ENCODE assay signal across 20 cellular contexts in genomic region chrX:51889851-51890250, GRCh38.
"Had no signal": no experiment of that assay in that cellular context is flagged by ENCODE, and none has a peak within 500 bp of the region (broad histone marks: within the 10 kb centered on the region; RNA-seq: fewer than 3 reads in every experiment).

No MANE protein-coding gene starts in this region.

- H3K36me3 ChIP-seq: esophagus squamous epithelium, spleen, tibial nerve had no signal

- H3K36me3 Mint-ChIP-seq: natural killer cell; stimulated activated memory B cell treated with anti-CD40 and anti-IgM and Interleukin-4, amounts not matched to agents 10 μg/mL and 1 μg/mL and 100 μg/mL, for 72 hours had no signal

- H3K27ac Mint-ChIP-seq: effector memory CD8-positive, alpha-beta T cell; natural killer cell; stimulated activated memory B cell treated with anti-CD40 and anti-IgM and Interleukin-4, amounts not matched to agents 10 μg/mL and 1 μg/mL and 100 μg/mL, for 72 hours; stimulated activated naive CD8-positive, alpha-beta T cell treated with anti-CD3 and anti-CD28 coated beads, Interleukin-15, Interleukin-2, amounts not matched to agents 100 ng/mL and 50 ng/mL, for 24 hours had no signal

- H3K9me3 Mint-ChIP-seq: effector memory CD8-positive, alpha-beta T cell; natural killer cell; stimulated activated memory B cell treated with anti-CD40 and anti-IgM and Interleukin-4, amounts not matched to agents 10 μg/mL and 1 μg/mL and 100 μg/mL, for 72 hours; stimulated activated naive CD8-positive, alpha-beta T cell treated with anti-CD3 and anti-CD28 coated beads, Interleukin-15, Interleukin-2, amounts not matched to agents 100 ng/mL and 50 ng/mL, for 24 hours had no signal

- H3K9ac ChIP-seq: parathyroid adenoma had no signal

- H3K79me2 ChIP-seq: parathyroid adenoma had no signal

- H3K9me3 ChIP-seq: esophagus squamous epithelium, psoas muscle, spleen, tibial nerve had no signal

- DNase-seq: effector memory CD8-positive, alpha-beta T cell; esophagus squamous epithelium; foreskin keratinocyte; head of caudate nucleus; kidney glomerular epithelial cell; mammary epithelial cell; natural killer cell; psoas muscle; retina; spleen; stimulated activated CD4-positive, alpha-beta T cell treated with anti-CD3 and anti-CD28 coated beads, Interleukin-15, amount 100 ng/mL, for 24 hours; stimulated activated CD4-positive, alpha-beta T cell treated with anti-CD3 and anti-CD28 coated beads, Interleukin-1b, Interleukin-23, amount 100 ng/mL, for 48 hours; stimulated activated CD4-positive, alpha-beta T cell treated with anti-CD3 and anti-CD28 coated beads, Interleukin-4, amount 100 ng/mL, for 24 hours had no signal

- H3K27me3 ChIP-seq: esophagus squamous epithelium, foreskin keratinocyte, hepatocyte, spleen, tibial nerve had no signal

- ATAC-seq: effector memory CD8-positive, alpha-beta T cell; foreskin keratinocyte; left lobe of liver; natural killer cell; psoas muscle; sciatic nerve; stimulated activated memory B cell treated with anti-CD40 and anti-IgM and Interleukin-4, amounts not matched to agents 10 μg/mL and 1 μg/mL and 100 μg/mL, for 72 hours had no signal

- H3K4me2 ChIP-seq: hepatocyte had no signal

- H3K27me3 Mint-ChIP-seq: effector memory CD8-positive, alpha-beta T cell; stimulated activated memory B cell treated with anti-CD40 and anti-IgM and Interleukin-4, amounts not matched to agents 10 μg/mL and 1 μg/mL and 100 μg/mL, for 72 hours; stimulated activated naive CD8-positive, alpha-beta T cell treated with anti-CD3 and anti-CD28 coated beads, Interleukin-15, Interleukin-2, amounts not matched to agents 100 ng/mL and 50 ng/mL, for 24 hours had no signal

- H3K4me3 Mint-ChIP-seq: effector memory CD8-positive, alpha-beta T cell; natural killer cell; stimulated activated memory B cell treated with anti-CD40 and anti-IgM and Interleukin-4, amounts not matched to agents 10 μg/mL and 1 μg/mL and 100 μg/mL, for 72 hours; stimulated activated naive CD8-positive, alpha-beta T cell treated with anti-CD3 and anti-CD28 coated beads, Interleukin-15, Interleukin-2, amounts not matched to agents 100 ng/mL and 50 ng/mL, for 24 hours had no signal

- H3K27ac ChIP-seq: esophagus squamous epithelium, foreskin keratinocyte, hepatocyte, parathyroid adenoma, psoas muscle, tibial nerve had no signal

- H3K4me3 ChIP-seq: esophagus squamous epithelium, hepatocyte, psoas muscle, spleen, tibial nerve had no signal

- H2AFZ ChIP-seq: hepatocyte, parathyroid adenoma had no signal

- H3K4me1 ChIP-seq: foreskin keratinocyte, parathyroid adenoma, psoas muscle had no signal
